19 cellular contexts compared by ENCODE assay signal in genomic region chr7:75583255-75583654, GRCh38.
DNase-seq lines count a peak whose midpoint lies in the region; ATAC-seq and TF ChIP-seq lines count a peak whose summit lies in the region.
"Had no signal": no experiment of that assay in that cellular context is flagged by ENCODE, and none has a peak within 500 bp of the region (broad histone marks: within the 10 kb centered on the region; RNA-seq: fewer than 3 reads in every experiment).

No MANE protein-coding gene starts in this region.

- no peak overlapping the region for H3K9ac ChIP-seq in H9 (ENCODE audit: extremely low read depth, insufficient read length, low read length)
- peak overlapping the region; percentile 70 for H3K9ac ChIP-seq in neuronal stem cell (ENCODE audit: low read depth, low read length, poor library complexity)
- H3K9ac ChIP-seq: BLaER1 had no signal

- no peak overlapping the region for H3K27ac ChIP-seq in H9 (ENCODE audit: insufficient read length, low read depth, low read length)
- H3K27ac ChIP-seq in neuronal stem cell (replicated peaks; ENCODE audit: low read length) = no peak overlapping the region
- H3K27ac ChIP-seq: BLaER1 had no signal

- peaks cover 63 to 88% (median 86%) of the 10 kb centered on the region in 3 experiments for H3K36me3 Mint-ChIP-seq in H9 (ENCODE audit: insufficient read depth in 1 of 3, low read depth in 3 of 3)
- peaks cover 5% of the 10 kb centered on the region for H3K36me3 Mint-ChIP-seq in central memory CD8-positive, alpha-beta T cell (ENCODE audit: insufficient read depth)
- peaks cover 22% of the 10 kb centered on the region for H3K36me3 Mint-ChIP-seq in endothelial cell (ENCODE audit: low read depth, unreplicated experiment)

- H3K79me2 ChIP-seq in H9 (ENCODE audit: insufficient read depth, low read length) = no peaks in the 10 kb centered on the region

- ATAC-seq in central memory CD8-positive, alpha-beta T cell (replicated peaks; ENCODE audit: extremely low read depth, poor library complexity, severe bottlenecking) = no peak
- ATAC-seq: CD8-positive, alpha-beta T cell; GM12878 had no signal

- peaks cover 51 to 90% of the 10 kb centered on the region in 2 donors for H3K36me3 ChIP-seq in neuronal stem cell (replicated peaks in 1 of 2; ENCODE audit: control insufficient read depth in 2 of 2, insufficient read depth in 2 of 2, low read length in 2 of 2)

- H3K27ac Mint-ChIP-seq in H9 = peak overlapping the region in 2 of 3 experiments; percentile 45 to 50; a peak in 4 of 7 replicates
- peak overlapping the region; percentile 17 for H3K27ac Mint-ChIP-seq in central memory CD8-positive, alpha-beta T cell (ENCODE audit: low read depth)
- no peak overlapping the region for H3K27ac Mint-ChIP-seq in endothelial cell (ENCODE audit: unreplicated experiment)
- H3K27ac Mint-ChIP-seq: CD8-positive, alpha-beta T cell had no signal

- H2BK5ac ChIP-seq in H9 (ENCODE audit: insufficient read length, low read length) (no peak overlapping the region), neuronal stem cell (ENCODE audit: low read length) (peak overlapping the region; percentile 22)

- H3K18ac ChIP-seq in H9 (ENCODE audit: insufficient read length, low read depth, low read length) (no peak overlapping the region), neuronal stem cell (ENCODE audit: low read length) (no peak overlapping the region)

- H3K4me2 ChIP-seq in H9 (ENCODE audit: insufficient read depth, insufficient read length, low read length) (no peak overlapping the region), neuronal stem cell (ENCODE audit: insufficient read depth, low read length, poor library complexity, severe bottlenecking) (no peak overlapping the region)
- H3K4me2 ChIP-seq: BLaER1 had no signal

- H4K20me1 ChIP-seq in H9 (ENCODE audit: control insufficient read depth, insufficient read depth, insufficient read length) = no peaks in the 10 kb centered on the region
- H4K20me1 ChIP-seq: BLaER1 had no signal

- H3K4me1 Mint-ChIP-seq in H9 (no peaks in the 10 kb centered on the region), endothelial cell (ENCODE audit: unreplicated experiment) (no peaks in the 10 kb centered on the region)
- peaks cover 6% of the 10 kb centered on the region for H3K4me1 Mint-ChIP-seq in central memory CD8-positive, alpha-beta T cell

- no peak overlapping the region for H3T11ph ChIP-seq in H9 (ENCODE audit: low read length)

- no peaks in the 10 kb centered on the region for H3K9me3 Mint-ChIP-seq in H9
- H3K9me3 Mint-ChIP-seq in central memory CD8-positive, alpha-beta T cell = no peaks in the 10 kb centered on the region
- no peaks in the 10 kb centered on the region for H3K9me3 Mint-ChIP-seq in endothelial cell (ENCODE audit: unreplicated experiment)
- H3K9me3 Mint-ChIP-seq: CD8-positive, alpha-beta T cell had no signal

- no peak overlapping the region for H4K5ac ChIP-seq in H9 (ENCODE audit: insufficient read length, low read depth, low read length)

- H3K14ac ChIP-seq in H9 (ENCODE audit: insufficient read depth, low read length) (no peak overlapping the region), neuronal stem cell (ENCODE audit: low read length) (no peak overlapping the region)

- no peaks in the 10 kb centered on the region for H3K23me2 ChIP-seq in H9 (ENCODE audit: insufficient read length, low read depth, low read length, poor library complexity, severe bottlenecking)

- TF ChIP-seq CTCF in H9 (conservative IDR thresholded peaks at IDR 0.05) = no peak
- TF ChIP-seq CTCF in endothelial cell (IDR thresholded peaks at IDR 0.05; ENCODE audit: unreplicated experiment) = no peak

- no peaks in the 10 kb centered on the region for H3K79me1 ChIP-seq in H9 (ENCODE audit: insufficient read depth, low read depth, low read length, poor library complexity, severe bottlenecking)
- peaks cover 6% of the 10 kb centered on the region for H3K79me1 ChIP-seq in neuronal stem cell (ENCODE audit: low read depth, low read length)

- H3K4me1 ChIP-seq in H9 (ENCODE audit: insufficient read depth, low read length) (no peaks in the 10 kb centered on the region), neuronal stem cell (ENCODE audit: control insufficient read depth in 2 of 2, insufficient read depth in 1 of 2, low read depth in 1 of 2, low read length in 2 of 2) (no peaks in the 10 kb centered on the region)
- H3K4me1 ChIP-seq: HAP-1 had no signal

- H2AFZ ChIP-seq in H9 (ENCODE audit: low read length) = no peak overlapping the region
- H2AFZ ChIP-seq in neuronal stem cell (ENCODE audit: low read length) = no peak overlapping the region

- H3K4ac ChIP-seq in H9 (ENCODE audit: low read depth, low read length) (no peak overlapping the region), neuronal stem cell (ENCODE audit: low read length) (no peak overlapping the region)

- H3K56ac ChIP-seq in H9 (ENCODE audit: insufficient read length, low read depth, low read length) = no peak overlapping the region

- no peak overlapping the region for H2BK15ac ChIP-seq in H9 (ENCODE audit: low read depth, low read length)
- no peak overlapping the region for H2BK15ac ChIP-seq in neuronal stem cell (ENCODE audit: low read length)

- no peak overlapping the region for H2BK120ac ChIP-seq in H9 (ENCODE audit: low read depth, low read length, poor library complexity, severe bottlenecking)
- H2BK120ac ChIP-seq in neuronal stem cell (ENCODE audit: low read depth, low read length) = no peak overlapping the region

- no peak overlapping the region for H2BK12ac ChIP-seq in H9 (ENCODE audit: insufficient read length, low read depth, low read length)
- H2BK12ac ChIP-seq in neuronal stem cell (ENCODE audit: low read length) = no peak overlapping the region

- WGBS in H9 (ENCODE audit: extremely low coverage, insufficient read length, low lambda C conversion rate) = no CpG with 5 or more reads among the region's 12 CpGs
- WGBS in neuronal stem cell (ENCODE audit: extremely low coverage in 2 of 2, insufficient read length in 2 of 2, insufficient replicate concordance in 1 of 2), 2 donors = no CpG with 5 or more reads among the region's 12 CpGs

- no peaks in the 10 kb centered on the region for H3K27me3 Mint-ChIP-seq in H9 (ENCODE audit: low read depth)
- no peaks in the 10 kb centered on the region for H3K27me3 Mint-ChIP-seq in central memory CD8-positive, alpha-beta T cell
- H3K27me3 Mint-ChIP-seq in endothelial cell (ENCODE audit: unreplicated experiment) = peaks cover 3% of the 10 kb centered on the region

- H3K4me3 Mint-ChIP-seq in H9 = no peak overlapping the region
- no peak overlapping the region for H3K4me3 Mint-ChIP-seq in central memory CD8-positive, alpha-beta T cell
- H3K4me3 Mint-ChIP-seq in endothelial cell (ENCODE audit: unreplicated experiment) = peak overlapping the region; percentile 69
- H3K4me3 Mint-ChIP-seq: CD14-positive monocyte; CD8-positive, alpha-beta T cell had no signal

- H3K9me3 ChIP-seq in H9 (ENCODE audit: control insufficient read depth, low read depth, low read length) = no peaks in the 10 kb centered on the region
- H3K9me3 ChIP-seq in neuronal stem cell (replicated peaks in 1 of 2; ENCODE audit: control insufficient read depth in 2 of 2, insufficient read depth in 1 of 2, low read depth in 1 of 2, low read length in 2 of 2) = peaks cover 0 to 3% of the 10 kb centered on the region in 2 donors
- H3K9me3 ChIP-seq: BLaER1, HAP-1 had no signal

- H3K27me3 ChIP-seq in H9 (ENCODE audit: insufficient read depth, low read length) (no peaks in the 10 kb centered on the region), neuronal stem cell (ENCODE audit: control insufficient read depth in 3 of 3, insufficient read depth in 3 of 3, low read depth in 1 of 3, low read length in 3 of 3) (no peaks in the 10 kb centered on the region)
- H3K27me3 ChIP-seq: BLaER1 had no signal

- H4K91ac ChIP-seq in H9 (ENCODE audit: insufficient read length, low read depth, low read length) (no peak overlapping the region), neuronal stem cell (ENCODE audit: low read depth, low read length, poor library complexity) (no peak overlapping the region)

- H2BK20ac ChIP-seq in H9 (ENCODE audit: low read depth, low read length, poor library complexity, severe bottlenecking) = no peak overlapping the region

- no peak overlapping the region for H3K4me3 ChIP-seq in neuronal stem cell (ENCODE audit: low read length in 2 of 2)
- H3K4me3 ChIP-seq: BLaER1, GM12878, HAP-1 had no signal

- H4K8ac ChIP-seq in H9 (replicated peaks; ENCODE audit: insufficient read length, low read depth, low read length) = no peak overlapping the region
- H4K8ac ChIP-seq in neuronal stem cell (ENCODE audit: low read depth, low read length) = no peak overlapping the region

- H2AK5ac ChIP-seq in H9 (ENCODE audit: insufficient read length, low read length) = no peak overlapping the region
- H2AK5ac ChIP-seq in neuronal stem cell (ENCODE audit: low read depth, low read length) = no peak overlapping the region

- DNase-seq in H9 (no peak), endothelial cell (ENCODE audit: low spot score) (no peak), neuronal stem cell (ENCODE audit: low spot score) (no peak), KG1 (lab: John Stamatoyannopoulos, UW) (no peak), NCI-H1092 treated with DMSO at 0.1 percent for 48 hours (lab: John Stamatoyannopoulos, UW) (no peak)
- DNase-seq in central memory CD8-positive, alpha-beta T cell (ENCODE audit: low spot score in 2 of 2) = no peak
- no peak for DNase-seq in activated CD4-positive, alpha-beta T cell treated with anti-CD3 and anti-CD28 coated beads for 48 hours
- DNase-seq: 8988T; Calu3; CD8-positive, alpha-beta T cell; DMS 273 treated with DMSO at 0.1 percent for 48 hours; DMS53; DND-41; EL; GOT3 had no signal

- H3K23ac ChIP-seq in H9 (ENCODE audit: insufficient read length, low read depth, low read length) = no peak overlapping the region
- H3K23ac ChIP-seq in neuronal stem cell (ENCODE audit: low read depth, low read length, poor library complexity) = peak overlapping the region; percentile 80
